ENCODE assay signal across 11 cellular contexts in the genomic region with DNA sequence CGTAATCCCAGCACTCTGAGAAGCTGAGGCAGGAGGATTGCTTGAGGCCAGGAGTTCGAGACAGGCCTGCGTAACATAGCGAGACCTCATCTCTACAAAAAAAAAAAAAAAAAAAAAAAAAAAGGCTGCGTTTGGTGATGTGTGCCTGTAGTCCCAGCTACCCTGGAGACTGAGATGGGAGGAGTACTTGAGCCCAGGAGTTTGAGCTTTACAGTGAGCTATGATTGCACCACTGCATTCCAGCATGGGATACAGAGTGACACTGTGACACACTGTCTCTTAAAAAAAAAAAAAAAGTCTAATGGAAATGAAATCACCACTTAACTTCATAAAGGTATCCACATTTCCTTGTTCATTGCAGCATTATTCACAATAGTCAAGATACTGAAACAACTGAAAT.
"Had no signal": no experiment of that assay in that cellular context is flagged by ENCODE, and none has a peak within 500 bp of the region (broad histone marks: within the 10 kb centered on the region; RNA-seq: fewer than 3 reads in every experiment).

No MANE protein-coding gene starts in this region.

- H3K27ac ChIP-seq: GM23248 had no signal

- ATAC-seq: HCT116 had no signal

- H3K36me3 ChIP-seq: HAP-1 had no signal

- H3K27ac Mint-ChIP-seq: GM23338, HFFc6 had no signal

- H3K9me3 Mint-ChIP-seq: GM23338, H9, HFFc6 had no signal

- H3K4me3 Mint-ChIP-seq: GM23338, H9, HFFc6 had no signal

- H3K4me3 ChIP-seq: GM23248, GM23338, HAP-1 had no signal

- H3K9me3 ChIP-seq: HAP-1 had no signal

- DNase-seq: GM23248, GOT3, H7, H9, HCEC 1CT, HFFc6 had no signal

- FAIRE-seq: H1, H54 had no signal

- H3K9ac ChIP-seq: GM23248 had no signal

- H2AFZ ChIP-seq: GM23248, GM23338 had no signal

- H3K4me2 ChIP-seq: GM23338 had no signal
